12 cellular contexts compared by ENCODE assay signal in genomic region chr20:49615401-49616153, GRCh38. TPM values are rescaled to one million over a fixed set of nuclear protein-coding genes. Genes with fewer than 3 reads are reported as not detected.
DNase-seq lines count a peak whose midpoint lies in the region; TF ChIP-seq lines count a peak whose summit lies in the region.
"Had no signal": no experiment of that assay in that cellular context is flagged by ENCODE, and none has a peak within 500 bp of the region (broad histone marks: within the 10 kb centered on the region; RNA-seq: fewer than 3 reads in every experiment).

No MANE protein-coding gene starts in this region.

- CTCF ChIA-PET in HEK293 (lab: Yijun Ruan, JAX), result interaction anchor here (1.2 to 1.7 kb wide), 3 partner anchors 74 to 231 kb away, joined by 3 to 7 read pairs (median 4); no protein-coding TSS in a partner anchor
- CTCF ChIA-PET in HEK293T (lab: Yijun Ruan, JAX), result interaction anchor here (0.6 to 0.7 kb wide), 3 partner anchors 14 to 169 kb away, joined by 3 to 4 read pairs (median 3); no protein-coding TSS in a partner anchor

- H3K9me2 ChIP-seq in Karpas-422 (replicated peaks; ENCODE audit: insufficient read depth, low read length), result no peaks in the 10 kb centered on the region

- WGBS in adrenal gland, 4 donors, result 42 to 69% (median 47%) methylated on average over 5 to 15 of the region's 15 CpGs
- 36% methylated on average over 15 of the region's 15 CpGs for WGBS in liver

- H3K4me1 ChIP-seq in HEK293 (ENCODE audit: control insufficient read depth, insufficient read depth, low read length), result no peaks in the 10 kb centered on the region
- peaks cover 0 to 19% of the 10 kb centered on the region in 2 donors for H3K4me1 ChIP-seq in adrenal gland (replicated peaks in 1 of 2)
- H3K4me1 ChIP-seq in liver (ENCODE audit: control insufficient read depth in 4 of 4, insufficient read depth in 4 of 4, low read length in 3 of 4), result peaks cover 6 to 26% (median 18%) of the 10 kb centered on the region in 4 donors
- H3K4me1 ChIP-seq in Karpas-422 (ENCODE audit: low read length), result peaks cover 23% of the 10 kb centered on the region

- no peak overlapping the region for H3K27ac ChIP-seq in HEK293 (ENCODE audit: extremely low read depth, low read depth, low read length)
- H3K27ac ChIP-seq in adrenal gland, result peak overlapping the region in 2 of 5 donors; percentile 66 to 87
- H3K27ac ChIP-seq in liver (ENCODE audit: low read depth in 1 of 2, low read length in 2 of 2), result peak overlapping the region; percentile 72 to 80
- H3K27ac ChIP-seq in Karpas-422 (ENCODE audit: low read length), result no peak overlapping the region

- intact Hi-C loops in adrenal gland (cut with DNase I), result no loop called here

- H3K79me2 ChIP-seq in Karpas-422 (ENCODE audit: low read length), result no peaks in the 10 kb centered on the region

- peak; percentile 70 to 74 for TF ChIP-seq RAD21 in liver (IDR thresholded peaks at IDR 0.05)

- no peaks in the 10 kb centered on the region for H3K36me3 ChIP-seq in HEK293 (ENCODE audit: control insufficient read depth in 2 of 2, insufficient read depth in 1 of 2, low read length in 2 of 2)
- no peaks in the 10 kb centered on the region for H3K36me3 ChIP-seq in adrenal gland (replicated peaks in 1 of 2)
- H3K36me3 ChIP-seq in liver (ENCODE audit: control insufficient read depth in 4 of 4, insufficient read depth in 3 of 4, low read depth in 1 of 4, low read length in 3 of 4), result no peaks in the 10 kb centered on the region
- no peaks in the 10 kb centered on the region for H3K36me3 ChIP-seq in Karpas-422 (ENCODE audit: insufficient read depth, low read length)

- H3K27me3 ChIP-seq in adrenal gland, result no peaks in the 10 kb centered on the region
- no peaks in the 10 kb centered on the region for H3K27me3 ChIP-seq in liver (ENCODE audit: control insufficient read depth in 4 of 4, insufficient read depth in 4 of 4, low read length in 3 of 4)
- no peaks in the 10 kb centered on the region for H3K27me3 ChIP-seq in Karpas-422 (ENCODE audit: low read length)

- no peak overlapping the region for H3K9ac ChIP-seq in liver (ENCODE audit: low read depth in 1 of 2, low read length in 2 of 2)
- H3K9ac ChIP-seq in Karpas-422 (ENCODE audit: low read length), result no peak overlapping the region

- H4K20me1 ChIP-seq in Karpas-422 (ENCODE audit: insufficient read depth, low read depth, low read length), result 0 out of 2 replicates have a peak, but pooled peaks cover 4% of the 10 kb centered on the region

- no peak overlapping the region for H3K4me3 ChIP-seq in HEK293 (ENCODE audit: low read depth, low read length)
- H3K4me3 ChIP-seq in adrenal gland, result no peak overlapping the region
- H3K4me3 ChIP-seq in liver (ENCODE audit: low read depth in 1 of 3, low read length in 3 of 3), result no peak overlapping the region
- H3K4me3 ChIP-seq in Karpas-422 (ENCODE audit: low read length), result no peak overlapping the region

- TF ChIP-seq POLR2A in adrenal gland (IDR thresholded peaks at IDR 0.05), result no peak

- TF ChIP-seq CTCF in HEK293 (tag by site-specific recombination; IDR thresholded peaks at IDR 0.05) (no peak), adrenal gland (IDR thresholded peaks at IDR 0.05) (peak in 2 of 6 experiments; percentile 19 to 20), liver (IDR thresholded peaks at IDR 0.05; ENCODE audit: low read depth, low read length, missing input control) (peak; percentile 3)

- POLR2A ChIA-PET in HEK293 (lab: Yijun Ruan, JAX) (interaction anchor here (1.1 kb wide), 1 partner anchor 223 kb away, joined by 3 read pairs; no protein-coding TSS in a partner anchor), HEK293T (lab: Yijun Ruan, JAX) (no interaction called here)

- DNase-seq in A172 (ENCODE audit: low spot score) (peak; percentile 84), adrenal gland (peak; percentile 84 to 96 (median 94)), Kasumi-1 (lab: John Stamatoyannopoulos, UW) (no peak), Karpas-422 (no peak), HEK293T (ENCODE audit: extremely low spot score) (no peak), foreskin melanocyte (no peak)
- DNase-seq: activated CD4-positive, alpha-beta memory T cell treated with anti-CD3 and anti-CD28 coated beads, Interleukin-2, amount 10 ng/mL, durations not matched to agents 7 days and 5 days; activated naive CD4-positive, alpha-beta T cell; NCI-H2029 treated with DMSO at 0.1 percent for 48 hours had no signal

- H2AFZ ChIP-seq in Karpas-422 (ENCODE audit: low read length), result no peak overlapping the region

- H3K9me3 ChIP-seq in HEK293 (ENCODE audit: control insufficient read depth, insufficient read depth, low read depth, low read length), result no peaks in the 10 kb centered on the region
- no peaks in the 10 kb centered on the region for H3K9me3 ChIP-seq in adrenal gland (replicated peaks in 1 of 3)
- no peaks in the 10 kb centered on the region for H3K9me3 ChIP-seq in liver (ENCODE audit: control insufficient read depth in 4 of 4, low read length in 3 of 4)
- no peaks in the 10 kb centered on the region for H3K9me3 ChIP-seq in Karpas-422 (ENCODE audit: low read length)

- no peak overlapping the region for H3K4me2 ChIP-seq in Karpas-422 (ENCODE audit: low read depth, low read length, poor library complexity, severe bottlenecking)

TF ChIP-seq in HEK293, 187 proteins besides CTCF, POLR2A, EP300 and RAD21 (continues in another document):
- TF ChIP-seq SP2 (tag by site-specific recombination; IDR thresholded peaks at IDR 0.05), result peak; percentile 11; the same call in 1 of the 2 replicates
- TF ChIP-seq SCRT1 (tag by site-specific recombination; IDR thresholded peaks at IDR 0.05; ENCODE audit: borderline replicate concordance), result no peak
- no peak for TF ChIP-seq ZBTB6 (tag by site-specific recombination; IDR thresholded peaks at IDR 0.05)

TF ChIP-seq in liver, 16 proteins besides CTCF, POLR2A, EP300 and RAD21 (continues in another document):
- TF ChIP-seq EGR1 (IDR thresholded peaks at IDR 0.05; ENCODE audit: low read depth in 2 of 2), result peak in 1 of 2 donors; percentile 58
- peak; percentile 98 to 99 for TF ChIP-seq HNF4A (conservative IDR thresholded peaks at IDR 0.05)
- peak; percentile 61 for TF ChIP-seq FOXA2 (IDR thresholded peaks at IDR 0.05)
- peak; percentile 75 for TF ChIP-seq REST (IDR thresholded peaks at IDR 0.05)
- TF ChIP-seq TAF1 (conservative IDR thresholded peaks at IDR 0.05), result no peak

TF ChIP-seq in HEK293T, 16 proteins besides CTCF, POLR2A, EP300 and RAD21:
- no peak for TF ChIP-seq PKNOX1 (IDR thresholded peaks at IDR 0.05)
- TF ChIP-seq BHLHE40 (IDR thresholded peaks at IDR 0.05; ENCODE audit: borderline replicate concordance), result no peak
- no peak for TF ChIP-seq HDGF (IDR thresholded peaks at IDR 0.05; ENCODE audit: borderline replicate concordance)
- no peak for TF ChIP-seq SUZ12 (IDR thresholded peaks at IDR 0.05)

RNA-seq across cellular contexts. Expression of gene PTGIS, which starts 47.6 kb away (rescaled TPM):
- total RNA-seq in A172 (2014; rRNA removed; shearing (Covaris generic)), result 0.07 and 0.14 TPM in 2 replicates
- total RNA-seq in adrenal gland, result 10 to 100 TPM in 5 of 8 donors, 1 to 10 TPM in 3; 6.9 to 34.2 (median 14.2) TPM
- 1 to 10 TPM; 3.5 to 8.8 (median 6.3) TPM for polyA plus RNA-seq in adrenal gland
- total RNA-seq in liver, result 1 to 10 TPM; 2.4 to 6.3 TPM
- polyA plus RNA-seq in liver, result 1 to 10 TPM; 2.2 to 5.2 TPM
- not detected in 2 replicates for total RNA-seq in Karpas-422 (2014; rRNA removed; shearing (Covaris generic); ENCODE audit: low replicate concordance)
- polyA plus RNA-seq: IgD-negative memory B cell had no signal

Comparison
In these comparisons a context has a peak if more than half of its experiments do, and no peak if none do; other contexts are left out.
1. DNase-seq: peak in A172 (single experiment) and adrenal gland (7 of 7); none in Kasumi-1 (0 of 2), Karpas-422 (single experiment), HEK293T (single experiment) and foreskin melanocyte (single experiment).
2. H3K27ac ChIP-seq: peak in liver (2 of 2); none in HEK293 (single experiment) and Karpas-422 (single experiment).